ENCODE assay signal across 2 cellular contexts in the genomic region with DNA sequence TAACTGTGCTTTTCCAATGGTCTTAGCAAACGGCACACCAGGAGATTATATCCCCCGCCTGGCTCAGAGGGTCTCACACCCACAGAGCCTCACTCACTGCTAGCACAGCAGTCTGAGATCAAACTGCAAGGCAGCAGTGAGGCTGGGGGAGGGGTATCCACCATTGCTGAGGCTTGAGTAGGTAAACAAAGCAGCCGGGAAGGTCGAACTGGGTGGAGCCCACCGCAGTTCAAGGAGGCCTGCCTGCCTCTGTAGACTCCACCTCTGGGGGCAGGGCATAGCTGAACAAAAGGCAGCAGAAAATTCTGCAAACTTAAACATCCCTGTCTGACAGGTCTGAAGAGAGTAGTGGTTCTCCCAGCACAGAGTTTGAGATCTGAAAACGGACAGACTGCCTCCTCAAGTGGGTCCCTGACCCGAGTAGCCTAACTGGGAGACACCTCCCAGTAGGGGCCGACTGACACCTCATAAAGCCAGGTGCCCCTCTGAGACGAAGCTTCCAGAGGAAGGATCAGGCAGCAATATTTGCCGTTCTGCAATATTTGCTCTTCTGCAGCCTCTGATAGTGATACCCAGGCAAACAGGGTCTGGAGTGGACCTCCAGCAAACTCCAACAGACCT. TPM values are rescaled to one million over a fixed set of nuclear protein-coding genes. Genes with fewer than 3 reads are reported as not detected.
"Had no signal": no experiment of that assay in that cellular context is flagged by ENCODE, and none has a peak within 500 bp of the region (broad histone marks: within the 10 kb centered on the region; RNA-seq: fewer than 3 reads in every experiment).

No MANE protein-coding gene starts in this region.

RNA-seq across cellular contexts. Expression of a gene that starts 42.8 kb away (rescaled TPM):
- total RNA-seq: G401, GM12878 had no signal
- polyA plus RNA-seq: GM12878 had no signal
